Comparison of ENCODE assay signal across 1 cellular context in genomic region chr3:183099838-183100204, GRCh38.
TF ChIP-seq lines count a peak whose summit lies in the region.

No MANE protein-coding gene starts in this region.

TF ChIP-seq in HCT116, 20 proteins besides CTCF, POLR2A, EP300 and RAD21 (continued from another document):
- no peak for TF ChIP-seq ZBTB33 (IDR thresholded peaks at IDR 0.05; ENCODE audit: extremely low read depth, insufficient replicate concordance, low read length)
- TF ChIP-seq SIN3A (IDR thresholded peaks at IDR 0.05; ENCODE audit: low read depth), result no peak
